19 cellular contexts compared by ENCODE assay signal in genomic region chr2:168482245-168482644, GRCh38. TPM values are rescaled to one million over a fixed set of nuclear protein-coding genes. Genes with fewer than 3 reads are reported as not detected.
DNase-seq lines count a peak whose midpoint lies in the region; ATAC-seq and TF ChIP-seq lines count a peak whose summit lies in the region.
"Had no signal": no experiment of that assay in that cellular context is flagged by ENCODE, and none has a peak within 500 bp of the region (broad histone marks: within the 10 kb centered on the region; RNA-seq: fewer than 3 reads in every experiment).

No MANE protein-coding gene starts in this region.

- no peak overlapping the region for H3K9ac ChIP-seq in smooth muscle cell (ENCODE audit: low read depth)

- H3K36me3 ChIP-seq in smooth muscle cell (ENCODE audit: low read depth): no peaks in the 10 kb centered on the region
- no peaks in the 10 kb centered on the region for H3K36me3 ChIP-seq in body of pancreas (replicated peaks in 1 of 2; ENCODE audit: insufficient read depth in 1 of 2, low read depth in 2 of 2)
- H3K36me3 ChIP-seq: BE2C had no signal

- 28% methylated on average over 2 of the region's 2 CpGs for WGBS in smooth muscle cell (ENCODE audit: low lambda C conversion rate)
- WGBS in body of pancreas, 2 donors: 64 to 69% methylated on average over 2 of the region's 2 CpGs

- H3K4me3 ChIP-seq in smooth muscle cell: no peak overlapping the region
- no peak overlapping the region for H3K4me3 ChIP-seq in body of pancreas
- H3K4me3 ChIP-seq: K562, PC-9 had no signal

- H4K20me1 ChIP-seq in smooth muscle cell (ENCODE audit: low read depth): peaks cover 42% of the 10 kb centered on the region

- H3K4me2 ChIP-seq in smooth muscle cell: peak overlapping the region; percentile 41
- H3K4me2 ChIP-seq: PC-9 had no signal

- TF ChIP-seq CTCF in smooth muscle cell (IDR thresholded peaks at IDR 0.05; ENCODE audit: borderline replicate concordance, insufficient read depth, poor library complexity, severe bottlenecking) (no peak), body of pancreas (IDR thresholded peaks at IDR 0.05) (no peak)

- peak; percentile 51 for ATAC-seq in left ventricle myocardium superior
- ATAC-seq in body of pancreas: no peak
- ATAC-seq: HCT116, K562 had no signal

- no peaks in the 10 kb centered on the region for H3K27me3 ChIP-seq in smooth muscle cell (ENCODE audit: low read depth)
- H3K27me3 ChIP-seq in body of pancreas: no peaks in the 10 kb centered on the region
- H3K27me3 ChIP-seq: BE2C had no signal

- peaks cover 41% of the 10 kb centered on the region for H3K79me2 ChIP-seq in smooth muscle cell (ENCODE audit: low read depth)

- H3K27ac Mint-ChIP-seq in activated naive CD8-positive, alpha-beta T cell: peak overlapping the region; percentile 28
- H3K27ac Mint-ChIP-seq in activated naive CD8-positive, alpha-beta T cell treated with anti-CD3 and anti-CD28 coated beads for 36 hours: no peak overlapping the region
- H3K27ac Mint-ChIP-seq: CD4-positive, alpha-beta T cell had no signal

- no peak overlapping the region for H2AFZ ChIP-seq in smooth muscle cell (ENCODE audit: low read depth)
- H2AFZ ChIP-seq: PC-9 had no signal

- no peaks in the 10 kb centered on the region for H3K27me3 Mint-ChIP-seq in activated naive CD8-positive, alpha-beta T cell
- no peaks in the 10 kb centered on the region for H3K27me3 Mint-ChIP-seq in activated naive CD8-positive, alpha-beta T cell treated with anti-CD3 and anti-CD28 coated beads for 36 hours
- H3K27me3 Mint-ChIP-seq: CD4-positive, alpha-beta T cell had no signal

- intact Hi-C loops in left ventricle myocardium superior (cut with micrococcal nuclease) (no loop called here), body of pancreas (cut with DNase I) (no loop called here)

- peaks cover 3% of the 10 kb centered on the region for H3F3A ChIP-seq in smooth muscle cell (ENCODE audit: low read depth)

- no peak overlapping the region for H3K27ac ChIP-seq in smooth muscle cell (ENCODE audit: low read depth)
- no peak overlapping the region for H3K27ac ChIP-seq in body of pancreas
- H3K27ac ChIP-seq: PC-9 had no signal

- no peak overlapping the region for H3K4me3 Mint-ChIP-seq in activated naive CD8-positive, alpha-beta T cell
- no peak overlapping the region for H3K4me3 Mint-ChIP-seq in activated naive CD8-positive, alpha-beta T cell treated with anti-CD3 and anti-CD28 coated beads for 36 hours
- H3K4me3 Mint-ChIP-seq: CD4-positive, alpha-beta T cell had no signal

- TF ChIP-seq POLR2A in body of pancreas (IDR thresholded peaks at IDR 0.05): no peak

- DNase-seq in activated naive CD8-positive, alpha-beta T cell treated with anti-CD3 and anti-CD28 coated beads for 36 hours: no peak
- DNase-seq in amniotic epithelial cell (ENCODE audit: low read depth) (peak; percentile 45), left ventricle myocardium superior (no peak), smooth muscle cell (lab: John Stamatoyannopoulos, UW; ENCODE audit: unreplicated experiment) (no peak), NCI-H2081 (lab: John Stamatoyannopoulos, UW) (no peak), DMS 273 treated with DMSO at 0.1 percent for 48 hours (lab: John Stamatoyannopoulos, UW) (no peak), body of pancreas (no peak)
- DNase-seq: 8988T; BE2C; CD4-positive, alpha-beta T cell; DMS79; NCI-H1436; NCI-H2081 treated with DMSO at 0.1 percent for 48 hours; NCI-H2227 treated with DMSO at 0.1 percent for 48 hours; NCI-H524; PC-9 had no signal

- H3K4me1 Mint-ChIP-seq in activated naive CD8-positive, alpha-beta T cell (ENCODE audit: low read depth): peaks cover 70% of the 10 kb centered on the region
- H3K4me1 Mint-ChIP-seq in activated naive CD8-positive, alpha-beta T cell treated with anti-CD3 and anti-CD28 coated beads for 36 hours: peaks cover 53% of the 10 kb centered on the region

- no peaks in the 10 kb centered on the region for H3K9me3 Mint-ChIP-seq in activated naive CD8-positive, alpha-beta T cell (ENCODE audit: low read depth)
- peaks cover 9% of the 10 kb centered on the region for H3K9me3 Mint-ChIP-seq in activated naive CD8-positive, alpha-beta T cell treated with anti-CD3 and anti-CD28 coated beads for 36 hours

- peaks cover 15% of the 10 kb centered on the region for H3K36me3 Mint-ChIP-seq in activated naive CD8-positive, alpha-beta T cell
- H3K36me3 Mint-ChIP-seq in activated naive CD8-positive, alpha-beta T cell treated with anti-CD3 and anti-CD28 coated beads for 36 hours: peaks cover 25% of the 10 kb centered on the region

- H3K4me1 ChIP-seq in smooth muscle cell (ENCODE audit: low read depth) (peaks cover 7% of the 10 kb centered on the region), body of pancreas (peaks cover 7% of the 10 kb centered on the region)
- H3K4me1 ChIP-seq: BE2C had no signal

- H3K9me3 ChIP-seq in smooth muscle cell (replicated peaks; ENCODE audit: low read depth): no peaks in the 10 kb centered on the region
- no peaks in the 10 kb centered on the region for H3K9me3 ChIP-seq in body of pancreas
- H3K9me3 ChIP-seq: BE2C had no signal

RNA-seq across cellular contexts. Expression of gene CERS6, which starts 26.2 kb away (rescaled TPM):
- total RNA-seq in activated naive CD8-positive, alpha-beta T cell treated with anti-CD3 and anti-CD28 coated beads for 36 hours: 10 to 100 TPM; 20.6 to 21.3 TPM
- total RNA-seq in left ventricle myocardium superior (71.7 TPM), smooth muscle cell (26.6 and 28.1 TPM in 2 replicates), body of pancreas (10 to 100 TPM; 12.5 to 16.3 TPM)
- 9.2 and 10.7 TPM in 2 replicates for polyA plus RNA-seq in smooth muscle cell
